1 cellular context compared by ENCODE assay signal in genomic region chr10:122344741-122345258, GRCh38.
TF ChIP-seq lines count a peak whose summit lies in the region.

No MANE protein-coding gene starts in this region.

TF ChIP-seq in HepG2, 621 proteins besides CTCF, POLR2A, EP300 and RAD21 (continued from another document and continues in another):
- no peak for TF ChIP-seq MTERF4 (CRISPR knock-in tag; IDR thresholded peaks at IDR 0.05)
- TF ChIP-seq ZNF225 (CRISPR knock-in tag; IDR thresholded peaks at IDR 0.05): no peak
- no peak for TF ChIP-seq MTF1 (CRISPR knock-in tag; IDR thresholded peaks at IDR 0.05)
- TF ChIP-seq TFAP4 (IDR thresholded peaks at IDR 0.05; ENCODE audit: borderline replicate concordance, low read depth): 0 out of 2 replicates have a peak, but pooled peaks have one; percentile 7
- TF ChIP-seq PRDM10 (CRISPR knock-in tag; IDR thresholded peaks at IDR 0.05; ENCODE audit: low read depth): peak; percentile 67
- TF ChIP-seq MXD3 (CRISPR knock-in tag; IDR thresholded peaks at IDR 0.05): no peak
- no peak for TF ChIP-seq ZNF260 (CRISPR knock-in tag; IDR thresholded peaks at IDR 0.05; ENCODE audit: borderline replicate concordance, low read depth)
- no peak for TF ChIP-seq SIN3B (IDR thresholded peaks at IDR 0.05; ENCODE audit: low read length)
- no peak for TF ChIP-seq GTF3A (CRISPR knock-in tag; conservative IDR thresholded peaks at IDR 0.05)
- no peak for TF ChIP-seq ZNF276 (CRISPR knock-in tag; IDR thresholded peaks at IDR 0.05; ENCODE audit: low read depth)
- no peak for TF ChIP-seq PLSCR1 (CRISPR knock-in tag; IDR thresholded peaks at IDR 0.05; ENCODE audit: borderline replicate concordance)
- no peak for TF ChIP-seq ZBTB46 (CRISPR knock-in tag; IDR thresholded peaks at IDR 0.05; ENCODE audit: borderline replicate concordance)
- TF ChIP-seq NCOR1 (IDR thresholded peaks at IDR 0.05; ENCODE audit: borderline replicate concordance, low read length): peak; percentile 76; the same call in 1 of the 2 replicates
- TF ChIP-seq SMAD9 (CRISPR knock-in tag; IDR thresholded peaks at IDR 0.05): 0 out of 2 replicates have a peak, but pooled peaks have one; percentile 30
- peak; percentile 71 for TF ChIP-seq ZNF605 (CRISPR knock-in tag; IDR thresholded peaks at IDR 0.05)
- TF ChIP-seq ZNF232 (CRISPR knock-in tag; IDR thresholded peaks at IDR 0.05; ENCODE audit: borderline replicate concordance): 0 out of 2 replicates have a peak, but pooled peaks have one; percentile 33
- TF ChIP-seq SP140L (CRISPR knock-in tag; IDR thresholded peaks at IDR 0.05; ENCODE audit: borderline replicate concordance): no peak
- TF ChIP-seq FOSL2 (CRISPR knock-in tag; IDR thresholded peaks at IDR 0.05): peak; percentile 98
- no peak for TF ChIP-seq CREBL2 (CRISPR knock-in tag; IDR thresholded peaks at IDR 0.05; ENCODE audit: borderline replicate concordance)
- TF ChIP-seq ZNF550 (CRISPR knock-in tag; IDR thresholded peaks at IDR 0.05; ENCODE audit: borderline replicate concordance): no peak
- no peak for TF ChIP-seq SUZ12 (IDR thresholded peaks at IDR 0.05; ENCODE audit: low read depth, low read length)
- no peak for TF ChIP-seq DZIP1 (CRISPR knock-in tag; IDR thresholded peaks at IDR 0.05)
- TF ChIP-seq NFE2L2 (IDR thresholded peaks at IDR 0.05; ENCODE audit: low read length): no peak
- TF ChIP-seq NKX3-1 (CRISPR knock-in tag; IDR thresholded peaks at IDR 0.05): no peak
- 0 out of 2 replicates have a peak, but pooled peaks have one; percentile 28 for TF ChIP-seq ZBTB26 (CRISPR knock-in tag; IDR thresholded peaks at IDR 0.05; ENCODE audit: borderline replicate concordance)
- no peak for TF ChIP-seq SNRNP70 (IDR thresholded peaks at IDR 0.05; ENCODE audit: low read depth, low read length)
- no peak for TF ChIP-seq ZFP36L2 (CRISPR knock-in tag; IDR thresholded peaks at IDR 0.05)
- no peak for TF ChIP-seq RBM22 (optimal IDR thresholded peaks at IDR 0.05; ENCODE audit: low read length)
- no peak for TF ChIP-seq MTA1 (CRISPR knock-in tag; IDR thresholded peaks at IDR 0.05; ENCODE audit: borderline replicate concordance)
- TF ChIP-seq KMT2B (CRISPR knock-in tag; IDR thresholded peaks at IDR 0.05): peak; percentile 48; the same call in 1 of the 2 replicates
- no peak for TF ChIP-seq AGO1 (IDR thresholded peaks at IDR 0.05; ENCODE audit: low read depth, low read length, poor library complexity, severe bottlenecking)
- TF ChIP-seq ZNF224 (CRISPR knock-in tag; IDR thresholded peaks at IDR 0.05): no peak
- TF ChIP-seq NCOA1 (CRISPR knock-in tag; IDR thresholded peaks at IDR 0.05): no peak
- peak; percentile 75; the same call in 1 of the 2 replicates for TF ChIP-seq SOX5 (CRISPR knock-in tag; IDR thresholded peaks at IDR 0.05; ENCODE audit: borderline replicate concordance)
- TF ChIP-seq KAT7 (CRISPR knock-in tag; IDR thresholded peaks at IDR 0.05; ENCODE audit: borderline replicate concordance): peak; percentile 59; the same call in 1 of the 2 replicates
- no peak for TF ChIP-seq NCOA5 (CRISPR knock-in tag; IDR thresholded peaks at IDR 0.05)
- TF ChIP-seq RELA (CRISPR knock-in tag; IDR thresholded peaks at IDR 0.05): no peak
- no peak for TF ChIP-seq ZIK1 (CRISPR knock-in tag; IDR thresholded peaks at IDR 0.05; ENCODE audit: borderline replicate concordance, low read depth)
- TF ChIP-seq REL (CRISPR knock-in tag; conservative IDR thresholded peaks at IDR 0.05): no peak; the same call in 1 of the 2 replicates
- TF ChIP-seq STAT6 (CRISPR knock-in tag; IDR thresholded peaks at IDR 0.05; ENCODE audit: borderline replicate concordance): no peak
- TF ChIP-seq REPIN1 (CRISPR knock-in tag; IDR thresholded peaks at IDR 0.05; ENCODE audit: borderline replicate concordance, low read depth): no peak
- TF ChIP-seq ZNF747 (CRISPR knock-in tag; IDR thresholded peaks at IDR 0.05; ENCODE audit: borderline replicate concordance): no peak
